Comparison of ENCODE assay signal across 10 cellular contexts in genomic region chr7:1466524-1467271, GRCh38. TPM values are rescaled to one million over a fixed set of nuclear protein-coding genes. Genes with fewer than 3 reads are reported as not detected.
DNase-seq lines count a peak whose midpoint lies in the region; ATAC-seq and TF ChIP-seq lines count a peak whose summit lies in the region.
"Had no signal": no experiment of that assay in that cellular context is flagged by ENCODE, and none has a peak within 500 bp of the region (broad histone marks: within the 10 kb centered on the region; RNA-seq: fewer than 3 reads in every experiment).

No MANE protein-coding gene starts in this region.

- peak overlapping the region; percentile 12 to 67 for H3K27ac ChIP-seq in ovary
- H3K27ac ChIP-seq: neutrophil had no signal

- TF ChIP-seq CTCF in foreskin fibroblast (IDR thresholded peaks at IDR 0.05; ENCODE audit: low read depth, low read length) (no peak), ovary (IDR thresholded peaks at IDR 0.05) (no peak)

- intact Hi-C loops in ovary (cut with DNase I) = no loop called here

- 32 to 42% (median 39%) methylated on average over 16 to 17 of the region's 17 CpGs for WGBS in ovary, 3 donors

- H3K27me3 ChIP-seq in ovary = no peaks in the 10 kb centered on the region
- H3K27me3 ChIP-seq: neutrophil had no signal

- H3K36me3 ChIP-seq in ovary = no peaks in the 10 kb centered on the region

- H3K9me3 ChIP-seq in ovary = no peaks in the 10 kb centered on the region
- H3K9me3 ChIP-seq: neutrophil had no signal

- no peak for TF ChIP-seq POLR2A in ovary (IDR thresholded peaks at IDR 0.05)

- H3K4me1 ChIP-seq in ovary (ENCODE audit: insufficient read depth) = no peaks in the 10 kb centered on the region

- no peak overlapping the region for H3K4me3 ChIP-seq in foreskin fibroblast (ENCODE audit: low read depth in 1 of 2, low read length in 2 of 2)
- no peak overlapping the region for H3K4me3 ChIP-seq in ovary

- TF ChIP-seq EP300 in ovary (IDR thresholded peaks at IDR 0.05) = no peak

- no peak for ATAC-seq in HG03457 (IDR thresholded peaks at IDR 0.05; ENCODE audit: unreplicated experiment)

- DNase-seq in EL (peak; percentile 64), RPMI8226 (peak; percentile 84), foreskin fibroblast (peak; percentile 41 to 75), ovary (peak; percentile 46 to 74 (median 73))
- no peak for DNase-seq in activated T-cell treated with anti-CD3 and anti-CD28 coated beads, Interleukin-2, amount 50 U/mL, for 1 hour
- no peak for DNase-seq in stimulated activated CD4-positive, alpha-beta T cell treated with anti-CD3 and anti-CD28 coated beads, Interleukin-12 subunit alpha, Interleukin-12 subunit beta, amount 100 ng/mL, for 4 hours
- no peak for DNase-seq in NK-92 treated with Interleukin-12 subunit alpha and Interleukin-12 subunit beta, amount 100 ng/mL, for 24 hours (lab: John Stamatoyannopoulos, UW)
- DNase-seq: activated B cell treated with CpG ODN at 0.5 μM for 24 hours had no signal

RNA-seq across cellular contexts. Expression of gene MICALL2, which starts 7.4 kb away (rescaled TPM):
- total RNA-seq in ovary = 10 to 100 TPM in 2 of 7 donors, 1 to 10 TPM in 5; 3.8 to 13.4 (median 7.9) TPM
- 1 to 10 TPM in 1 of 2 donors, under 1 TPM in 1; 0.95 to 5.5 TPM for polyA plus RNA-seq in ovary

RNA-seq across cellular contexts. Expression of gene INTS1, which starts 37.5 kb away (rescaled TPM):
- total RNA-seq in ovary = 10 to 100 TPM; 28.5 to 80.5 (median 70.6) TPM
- 10 to 100 TPM in 1 of 2 donors, 1 to 10 TPM in 1; 1.9 to 48.7 TPM for polyA plus RNA-seq in ovary

Comparison
In these comparisons a context has a peak if more than half of its experiments do, and no peak if none do; other contexts are left out.
1. DNase-seq: peak in EL (single experiment), RPMI8226 (single experiment), foreskin fibroblast (2 of 2) and ovary (5 of 5); none in activated T-cell treated with anti-CD3 and anti-CD28 coated beads, Interleukin-2, amount 50 U/mL, for 1 hour (single experiment), stimulated activated CD4-positive, alpha-beta T cell treated with anti-CD3 and anti-CD28 coated beads, Interleukin-12 subunit alpha, Interleukin-12 subunit beta, amount 100 ng/mL, for 4 hours (single experiment) and NK-92 treated with Interleukin-12 subunit alpha and Interleukin-12 subunit beta, amount 100 ng/mL, for 24 hours (single experiment).